Comparison of ENCODE assay signal across 2 cellular contexts in the genomic region with DNA sequence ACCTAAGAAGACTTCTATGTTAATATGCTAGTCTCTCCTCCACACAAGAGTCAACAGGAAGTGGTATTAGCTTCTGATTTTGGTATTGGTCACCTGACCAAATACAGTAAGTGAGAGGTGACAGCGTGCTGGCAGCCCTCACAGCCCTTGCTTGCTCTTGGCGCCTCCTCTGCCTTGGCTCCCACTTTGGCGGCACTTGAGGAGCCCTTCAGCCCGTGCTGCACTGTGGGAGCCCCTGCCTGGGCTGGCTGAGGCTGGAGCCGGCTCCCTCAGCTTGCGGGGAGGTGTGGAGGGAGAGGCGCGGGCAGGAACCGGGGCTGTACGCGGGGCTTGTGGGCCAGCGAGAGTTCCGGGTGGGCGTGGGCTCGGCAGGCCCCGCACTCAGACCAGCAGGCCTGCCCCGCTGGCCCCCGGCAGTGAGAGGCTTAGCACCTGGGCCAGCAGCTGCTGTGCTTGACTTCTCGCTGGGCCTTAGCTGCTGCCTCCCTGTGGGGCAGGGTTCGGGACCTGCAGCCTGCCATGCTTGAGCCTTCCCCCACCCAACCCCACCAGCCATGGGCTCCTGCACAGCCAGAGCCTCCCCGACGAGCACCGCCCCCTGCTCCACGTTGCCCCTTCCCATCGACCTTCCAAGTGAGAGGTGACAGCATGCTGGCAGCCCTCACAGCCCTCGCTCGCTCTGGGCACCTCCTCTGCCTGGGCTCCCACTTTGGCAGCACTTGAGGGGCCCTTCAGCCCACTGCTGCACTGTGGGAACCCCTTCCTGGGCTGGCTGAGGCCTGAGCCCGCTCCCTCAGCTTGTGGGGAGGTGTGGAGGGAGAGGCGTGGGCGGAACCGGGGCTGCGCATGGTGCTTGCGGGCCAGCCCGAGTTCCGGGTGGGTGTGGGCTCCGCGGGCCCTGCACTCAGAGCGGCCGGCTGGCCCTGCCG.
TF ChIP-seq lines count a peak whose summit lies in the region.

No MANE protein-coding gene starts in this region.

TF ChIP-seq in HepG2, 621 proteins besides CTCF, POLR2A, EP300 and RAD21 (continued from another document):
- TF ChIP-seq, protein P1, sequence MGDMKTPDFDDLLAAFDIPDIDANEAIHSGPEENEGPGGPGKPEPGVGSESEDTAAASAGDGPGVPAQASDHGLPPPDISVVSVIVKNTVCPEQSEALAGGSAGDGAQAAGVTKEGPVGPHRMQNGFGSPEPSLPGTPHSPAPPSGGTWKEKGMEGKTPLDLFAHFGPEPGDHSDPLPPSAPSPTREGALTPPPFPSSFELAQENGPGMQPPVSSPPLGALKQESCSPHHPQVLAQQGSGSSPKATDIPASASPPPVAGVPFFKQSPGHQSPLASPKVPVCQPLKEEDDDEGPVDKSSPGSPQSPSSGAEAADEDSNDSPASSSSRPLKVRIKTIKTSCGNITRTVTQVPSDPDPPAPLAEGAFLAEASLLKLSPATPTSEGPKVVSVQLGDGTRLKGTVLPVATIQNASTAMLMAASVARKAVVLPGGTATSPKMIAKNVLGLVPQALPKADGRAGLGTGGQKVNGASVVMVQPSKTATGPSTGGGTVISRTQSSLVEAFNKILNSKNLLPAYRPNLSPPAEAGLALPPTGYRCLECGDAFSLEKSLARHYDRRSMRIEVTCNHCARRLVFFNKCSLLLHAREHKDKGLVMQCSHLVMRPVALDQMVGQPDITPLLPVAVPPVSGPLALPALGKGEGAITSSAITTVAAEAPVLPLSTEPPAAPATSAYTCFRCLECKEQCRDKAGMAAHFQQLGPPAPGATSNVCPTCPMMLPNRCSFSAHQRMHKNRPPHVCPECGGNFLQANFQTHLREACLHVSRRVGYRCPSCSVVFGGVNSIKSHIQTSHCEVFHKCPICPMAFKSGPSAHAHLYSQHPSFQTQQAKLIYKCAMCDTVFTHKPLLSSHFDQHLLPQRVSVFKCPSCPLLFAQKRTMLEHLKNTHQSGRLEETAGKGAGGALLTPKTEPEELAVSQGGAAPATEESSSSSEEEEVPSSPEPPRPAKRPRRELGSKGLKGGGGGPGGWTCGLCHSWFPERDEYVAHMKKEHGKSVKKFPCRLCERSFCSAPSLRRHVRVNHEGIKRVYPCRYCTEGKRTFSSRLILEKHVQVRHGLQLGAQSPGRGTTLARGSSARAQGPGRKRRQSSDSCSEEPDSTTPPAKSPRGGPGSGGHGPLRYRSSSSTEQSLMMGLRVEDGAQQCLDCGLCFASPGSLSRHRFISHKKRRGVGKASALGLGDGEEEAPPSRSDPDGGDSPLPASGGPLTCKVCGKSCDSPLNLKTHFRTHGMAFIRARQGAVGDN (CRISPR knock-in tag; IDR thresholded peaks at IDR 0.05): peak; percentile 16; the same call in 1 of the 2 replicates
- TF ChIP-seq SP4 (CRISPR knock-in tag; IDR thresholded peaks at IDR 0.05): no peak

TF ChIP-seq in WTC11, 78 proteins besides CTCF, POLR2A, EP300 and RAD21 (continued from another document):
- TF ChIP-seq, protein P2, sequence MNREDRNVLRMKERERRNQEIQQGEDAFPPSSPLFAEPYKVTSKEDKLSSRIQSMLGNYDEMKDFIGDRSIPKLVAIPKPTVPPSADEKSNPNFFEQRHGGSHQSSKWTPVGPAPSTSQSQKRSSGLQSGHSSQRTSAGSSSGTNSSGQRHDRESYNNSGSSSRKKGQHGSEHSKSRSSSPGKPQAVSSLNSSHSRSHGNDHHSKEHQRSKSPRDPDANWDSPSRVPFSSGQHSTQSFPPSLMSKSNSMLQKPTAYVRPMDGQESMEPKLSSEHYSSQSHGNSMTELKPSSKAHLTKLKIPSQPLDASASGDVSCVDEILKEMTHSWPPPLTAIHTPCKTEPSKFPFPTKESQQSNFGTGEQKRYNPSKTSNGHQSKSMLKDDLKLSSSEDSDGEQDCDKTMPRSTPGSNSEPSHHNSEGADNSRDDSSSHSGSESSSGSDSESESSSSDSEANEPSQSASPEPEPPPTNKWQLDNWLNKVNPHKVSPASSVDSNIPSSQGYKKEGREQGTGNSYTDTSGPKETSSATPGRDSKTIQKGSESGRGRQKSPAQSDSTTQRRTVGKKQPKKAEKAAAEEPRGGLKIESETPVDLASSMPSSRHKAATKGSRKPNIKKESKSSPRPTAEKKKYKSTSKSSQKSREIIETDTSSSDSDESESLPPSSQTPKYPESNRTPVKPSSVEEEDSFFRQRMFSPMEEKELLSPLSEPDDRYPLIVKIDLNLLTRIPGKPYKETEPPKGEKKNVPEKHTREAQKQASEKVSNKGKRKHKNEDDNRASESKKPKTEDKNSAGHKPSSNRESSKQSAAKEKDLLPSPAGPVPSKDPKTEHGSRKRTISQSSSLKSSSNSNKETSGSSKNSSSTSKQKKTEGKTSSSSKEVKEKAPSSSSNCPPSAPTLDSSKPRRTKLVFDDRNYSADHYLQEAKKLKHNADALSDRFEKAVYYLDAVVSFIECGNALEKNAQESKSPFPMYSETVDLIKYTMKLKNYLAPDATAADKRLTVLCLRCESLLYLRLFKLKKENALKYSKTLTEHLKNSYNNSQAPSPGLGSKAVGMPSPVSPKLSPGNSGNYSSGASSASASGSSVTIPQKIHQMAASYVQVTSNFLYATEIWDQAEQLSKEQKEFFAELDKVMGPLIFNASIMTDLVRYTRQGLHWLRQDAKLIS (CRISPR knock-in tag; IDR thresholded peaks at IDR 0.05; ENCODE audit: borderline replicate concordance): no peak
- TF ChIP-seq CBFB (CRISPR knock-in tag; IDR thresholded peaks at IDR 0.05; ENCODE audit: low read depth) (no peak), RORB (CRISPR knock-in tag; IDR thresholded peaks at IDR 0.05) (no peak), SMAD4 (CRISPR knock-in tag; IDR thresholded peaks at IDR 0.05) (no peak), ELF4 (CRISPR knock-in tag; IDR thresholded peaks at IDR 0.05; ENCODE audit: low read depth) (no peak), JUN (CRISPR knock-in tag; IDR thresholded peaks at IDR 0.05) (no peak), ZBTB21 (CRISPR knock-in tag; IDR thresholded peaks at IDR 0.05; ENCODE audit: borderline replicate concordance) (no peak), ZNF263 (CRISPR knock-in tag; IDR thresholded peaks at IDR 0.05; ENCODE audit: low read depth) (no peak), TEAD1 (CRISPR knock-in tag; IDR thresholded peaks at IDR 0.05) (no peak), NFE2L1 (CRISPR knock-in tag; IDR thresholded peaks at IDR 0.05) (no peak), FOXK1 (CRISPR knock-in tag; IDR thresholded peaks at IDR 0.05) (no peak), GABPB1 (CRISPR knock-in tag; IDR thresholded peaks at IDR 0.05) (no peak)
